In the genomic region with DNA sequence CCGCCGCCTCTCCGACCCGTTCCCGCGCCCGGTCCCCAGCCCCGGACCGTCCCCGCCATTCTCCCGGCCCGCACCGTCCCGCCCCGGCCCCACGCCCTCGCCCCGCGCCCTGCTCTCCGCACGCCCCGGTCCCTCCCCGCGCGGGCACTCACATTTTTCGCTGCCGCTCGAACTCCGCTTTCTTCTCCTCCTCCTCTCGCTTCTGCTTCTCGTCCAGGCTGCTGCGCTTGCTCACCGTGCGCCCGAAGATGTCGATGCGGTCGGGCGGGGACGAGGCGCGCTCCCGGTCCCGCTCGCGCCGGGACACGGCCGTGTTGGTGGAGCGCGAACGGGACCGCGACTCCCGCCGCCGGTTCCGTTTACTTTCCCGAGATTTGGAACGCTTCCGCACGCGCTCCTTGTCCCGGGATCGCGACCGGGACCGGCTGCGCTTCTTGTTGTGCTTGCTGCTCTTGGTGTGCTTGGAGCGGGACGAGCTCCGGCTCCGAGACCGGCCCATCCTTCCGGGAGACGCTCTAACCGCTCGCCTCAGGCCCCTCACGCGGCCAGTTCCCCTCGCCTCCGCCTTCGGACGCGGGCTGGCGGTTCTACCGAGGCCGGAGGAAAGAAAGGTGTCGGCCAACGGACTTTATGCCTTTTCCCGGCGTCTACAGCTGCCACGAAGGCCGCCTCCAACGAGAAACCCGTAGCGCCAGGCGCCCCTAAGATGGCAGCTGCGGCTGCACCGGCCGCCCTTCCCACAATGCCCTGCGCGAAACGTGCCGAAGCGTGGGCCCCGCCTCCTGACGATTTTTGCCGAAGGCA, we compare ENCODE assay signal across 8 cellular contexts. TPM values are rescaled to one million over a fixed set of nuclear protein-coding genes. Genes with fewer than 3 reads are reported as not detected.
DNase-seq lines count a peak whose midpoint lies in the region; ATAC-seq lines count a peak whose summit lies in the region.

A gene with protein sequence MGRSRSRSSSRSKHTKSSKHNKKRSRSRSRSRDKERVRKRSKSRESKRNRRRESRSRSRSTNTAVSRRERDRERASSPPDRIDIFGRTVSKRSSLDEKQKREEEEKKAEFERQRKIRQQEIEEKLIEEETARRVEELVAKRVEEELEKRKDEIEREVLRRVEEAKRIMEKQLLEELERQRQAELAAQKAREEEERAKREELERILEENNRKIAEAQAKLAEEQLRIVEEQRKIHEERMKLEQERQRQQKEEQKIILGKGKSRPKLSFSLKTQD (minus strand): TSS at position 717 of the 804 bp plus-strand sequence. CDS start 218 bp downstream, at position 499.

- DNase-seq in ACHN (peak; percentile 89), NCI-H2196 (lab: John Stamatoyannopoulos, UW; ENCODE audit: unreplicated experiment) (peak; percentile 85), cerebellum (ENCODE audit: low spot score) (peak; percentile 69), kidney glomerular epithelial cell (lab: John Stamatoyannopoulos, UW) (peak; percentile 85)
- peak; percentile 93 for DNase-seq in activated CD4-positive, alpha-beta T cell treated with anti-CD3 and anti-CD28 coated beads for 1 hour
- peak; percentile 89 to 92 (median 90) for DNase-seq in stimulated activated CD4-positive, alpha-beta T cell treated with anti-CD3 and anti-CD28 coated beads, Interleukin-1b, Interleukin-23, amount 100 ng/mL, for 24 hours (ENCODE audit: low read depth in 4 of 4, low spot score in 1 of 4)

- in situ Hi-C loops in ACHN (cut with HindIII; ENCODE audit: low pct_ligation_motif_present, low pct_unique_long_range_greater_than_20kb, low sequenced_read_pairs), result no loop called here

- ATAC-seq in GM18861 (IDR thresholded peaks at IDR 0.05; ENCODE audit: unreplicated experiment), result peak; percentile 73
- ATAC-seq in HG03095 (IDR thresholded peaks at IDR 0.05; ENCODE audit: unreplicated experiment), result peak; percentile 51

RNA-seq across cellular contexts. Expression of the gene that starts here (rescaled TPM):
- 143 TPM for total RNA-seq in cerebellum

Comparison
In these comparisons a context has a peak if more than half of its experiments do, and no peak if none do; other contexts are left out.
1. Peak in every context shown above with its lines: DNase-seq and ATAC-seq.